Comparison of ENCODE assay signal across 16 cellular contexts in the genomic region with DNA sequence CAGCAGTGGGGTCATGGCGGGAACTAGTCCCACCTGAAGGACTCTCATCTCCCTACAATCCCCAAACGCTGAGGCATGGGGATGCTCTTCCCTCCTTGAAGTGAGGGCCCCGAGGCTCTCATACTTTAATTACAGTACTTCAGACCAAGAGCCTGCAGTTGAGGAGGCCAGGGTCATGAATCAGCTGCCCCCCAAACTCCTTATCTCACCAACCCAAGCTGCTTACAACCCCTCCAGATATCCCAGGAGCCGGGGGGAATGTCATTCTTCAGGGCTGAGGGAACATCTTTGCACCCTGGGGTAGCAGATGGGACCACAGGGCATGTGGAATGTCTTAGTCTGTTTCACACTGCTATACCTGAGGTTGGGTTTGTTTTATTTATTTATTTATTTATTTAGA. TPM values are rescaled to one million over a fixed set of nuclear protein-coding genes. Genes with fewer than 3 reads are reported as not detected.
"Had no signal": no experiment of that assay in that cellular context is flagged by ENCODE, and none has a peak within 500 bp of the region (broad histone marks: within the 10 kb centered on the region; RNA-seq: fewer than 3 reads in every experiment).

No MANE protein-coding gene starts in this region.

- H3K4me3 ChIP-seq: lower lobe of right lung, skin epidermis, tibial nerve had no signal

- H3K9me3 ChIP-seq: lower lobe of right lung, neutrophil had no signal

- H3K27ac ChIP-seq: lower lobe of right lung, neutrophil had no signal

- H3K36me3 ChIP-seq: lower lobe of right lung had no signal

- H3K9me3 Mint-ChIP-seq: activated T-helper 2 cell treated with anti-CD3 and anti-CD28 coated beads, Interferon-gamma antibody, Interleukin-2, Interleukin-4, amounts not matched to agents 10 μg/mL and 5 μg/mL and 100 μg/mL, durations not matched to agents 14 hours and 24 hours and 36 hours; effector memory CD8-positive, alpha-beta T cell had no signal

- DNase-seq: activated CD4-positive, alpha-beta T cell treated with anti-CD3 and anti-CD28 coated beads, Interleukin-2, amount 10 ng/mL, durations not matched to agents 7 days and 5 days; activated CD4-positive, CD25-positive, alpha-beta regulatory T cell; activated CD8-positive, alpha-beta memory T cell treated with anti-CD3 and anti-CD28 coated beads for 24 hours; activated naive CD4-positive, alpha-beta T cell treated with anti-CD3 and anti-CD28 coated beads, Interleukin-2, amount 10 ng/mL, durations not matched to agents 7 days and 5 days; activated T-cell treated with anti-CD3 and anti-CD28 coated beads for 4 hours; caudate nucleus; cortex of kidney; effector memory CD8-positive, alpha-beta T cell; hippocampal formation; lower lobe of right lung; midbrain had no signal

- H3K27ac Mint-ChIP-seq: activated CD4-positive, alpha-beta T cell treated with anti-CD3 and anti-CD28 coated beads, Interleukin-2, amount 10 ng/mL, durations not matched to agents 7 days and 5 days; activated naive CD4-positive, alpha-beta T cell treated with anti-CD3 and anti-CD28 coated beads, Interleukin-2, amount 10 ng/mL, durations not matched to agents 7 days and 5 days had no signal

- H3K27me3 ChIP-seq: neutrophil, tibial nerve had no signal

- H3K27me3 Mint-ChIP-seq: activated CD4-positive, alpha-beta T cell treated with anti-CD3 and anti-CD28 coated beads, Interleukin-2, amount 10 ng/mL, durations not matched to agents 7 days and 5 days; activated naive CD4-positive, alpha-beta T cell treated with anti-CD3 and anti-CD28 coated beads, Interleukin-2, amount 10 ng/mL, durations not matched to agents 7 days and 5 days; effector memory CD8-positive, alpha-beta T cell had no signal

- ATAC-seq: effector memory CD8-positive, alpha-beta T cell; lower lobe of right lung had no signal

RNA-seq across cellular contexts. Expression of gene GPR35, which starts 41.5 kb away (rescaled TPM):
- total RNA-seq: epithelial cell of proximal tubule had no signal
